Comparison of ENCODE assay signal across 1 cellular context in the genomic region with DNA sequence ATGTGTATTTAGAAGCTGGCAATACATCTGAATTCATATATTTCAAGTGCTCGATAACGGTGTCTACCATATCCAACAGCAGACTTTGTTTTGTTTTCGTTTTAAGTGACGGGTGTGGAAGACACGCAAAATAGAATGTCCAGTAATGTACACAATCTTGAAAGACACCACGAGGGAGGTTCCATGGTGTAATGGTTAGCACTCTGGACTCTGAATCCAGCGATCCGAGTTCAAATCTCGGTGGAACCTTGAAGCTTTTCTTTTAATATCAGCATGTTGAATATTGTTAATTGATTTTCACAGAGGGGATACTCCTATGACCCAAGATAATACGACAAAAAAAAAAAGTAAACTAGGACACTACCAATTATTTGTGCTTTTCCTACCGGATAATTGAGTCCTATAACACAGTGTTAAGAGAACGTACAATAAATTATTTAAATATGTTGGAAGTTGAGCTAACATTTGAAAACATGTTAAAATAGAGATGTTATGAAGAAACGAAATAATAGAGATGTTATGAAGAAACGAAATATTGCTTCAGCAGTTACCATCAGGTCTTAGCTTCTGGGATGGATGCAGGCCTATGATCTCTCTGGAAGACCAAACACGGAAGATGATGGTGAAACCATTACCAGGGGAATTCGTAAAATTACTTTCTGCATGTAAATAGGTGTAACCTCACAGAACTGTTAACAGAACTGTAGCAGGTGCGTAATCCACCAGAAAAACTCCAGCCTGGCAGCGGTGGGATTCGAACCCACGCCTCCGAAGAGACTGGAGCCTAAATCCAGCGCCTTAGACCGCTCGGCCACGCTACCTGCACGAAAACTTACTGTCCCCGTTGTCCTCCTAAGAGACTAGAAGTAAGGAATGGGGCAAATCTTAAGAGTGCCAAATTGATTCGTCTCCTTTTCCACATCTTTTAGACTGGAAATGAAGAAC.
TF ChIP-seq lines count a peak whose summit lies in the region.

No MANE protein-coding gene starts in this region.

TF ChIP-seq in K562, 482 proteins besides CTCF, POLR2A, EP300 and RAD21 (continued from another document and continues in another):
- TF ChIP-seq L3MBTL2 (IDR thresholded peaks at IDR 0.05) (no peak; the same call in 1 of the 2 replicates), NFXL1 (CRISPR knock-in tag; IDR thresholded peaks at IDR 0.05) (no peak), RB1 (IDR thresholded peaks at IDR 0.05; ENCODE audit: low read depth) (peak; percentile 29), LCOR (CRISPR knock-in tag; IDR thresholded peaks at IDR 0.05) (no peak; the same call in 1 of the 2 replicates), ZNF76 (CRISPR knock-in tag; IDR thresholded peaks at IDR 0.05; ENCODE audit: borderline replicate concordance) (no peak), KLF1 (tag; IDR thresholded peaks at IDR 0.05) (no peak), KDM4B (IDR thresholded peaks at IDR 0.05; ENCODE audit: borderline replicate concordance in 2 of 2, low read depth in 1 of 2) (no peak), KAT2B (IDR thresholded peaks at IDR 0.05; ENCODE audit: low read depth, low read length) (no peak), TSC22D4 (tag; IDR thresholded peaks at IDR 0.05) (no peak), ZNF224 (CRISPR knock-in tag; IDR thresholded peaks at IDR 0.05) (no peak), TAF7 (tag; IDR thresholded peaks at IDR 0.05) (no peak), CEBPB (tag; IDR thresholded peaks at IDR 0.05) (peak; percentile 65), ZNF354B (CRISPR knock-in tag; IDR thresholded peaks at IDR 0.05) (no peak), JUND (IDR thresholded peaks at IDR 0.05; ENCODE audit: borderline replicate concordance, low read depth, low read length) (peak; percentile 63), JUND (tag; IDR thresholded peaks at IDR 0.05; ENCODE audit: borderline replicate concordance, low read depth, low read length) (no peak; the same call in 2 of the 3 replicates), LARP7 (IDR thresholded peaks at IDR 0.05) (no peak), ZNF239 (CRISPR knock-in tag; IDR thresholded peaks at IDR 0.05) (no peak), ELF2 (CRISPR knock-in tag; IDR thresholded peaks at IDR 0.05) (no peak), EGR1 (conservative IDR thresholded peaks at IDR 0.05) (no peak), MTA3 (IDR thresholded peaks at IDR 0.05; ENCODE audit: borderline replicate concordance) (peak; percentile 13; the same call in 1 of the 2 replicates), BACH1 (tag; IDR thresholded peaks at IDR 0.05) (no peak), ATF6 (CRISPR knock-in tag; IDR thresholded peaks at IDR 0.05) (no peak), CXXC5 (CRISPR knock-in tag; IDR thresholded peaks at IDR 0.05) (peak; percentile 25), MTA1 (IDR thresholded peaks at IDR 0.05; ENCODE audit: borderline replicate concordance) (peak; percentile 31; the same call in 1 of the 2 replicates), NR2C1 (IDR thresholded peaks at IDR 0.05) (no peak), NR2C1 (tag; IDR thresholded peaks at IDR 0.05) (no peak), ZNF444 (CRISPR knock-in tag; IDR thresholded peaks at IDR 0.05) (no peak), ZNF449 (CRISPR knock-in tag; IDR thresholded peaks at IDR 0.05) (no peak), SMC3 (conservative IDR thresholded peaks at IDR 0.05; ENCODE audit: insufficient read depth, low read depth, low read length) (no peak), RFX1 (IDR thresholded peaks at IDR 0.05) (no peak), NCOR1 (IDR thresholded peaks at IDR 0.05) (no peak), ZNF274 (IDR thresholded peaks at IDR 0.05; ENCODE audit: borderline replicate concordance, low read depth, low read length) (peak; percentile 73; the same call in 1 of the 2 replicates), BRD9 (IDR thresholded peaks at IDR 0.05; ENCODE audit: low read depth, partially characterized antibody) (peak; percentile 94)
- TF ChIP-seq, protein P1, sequence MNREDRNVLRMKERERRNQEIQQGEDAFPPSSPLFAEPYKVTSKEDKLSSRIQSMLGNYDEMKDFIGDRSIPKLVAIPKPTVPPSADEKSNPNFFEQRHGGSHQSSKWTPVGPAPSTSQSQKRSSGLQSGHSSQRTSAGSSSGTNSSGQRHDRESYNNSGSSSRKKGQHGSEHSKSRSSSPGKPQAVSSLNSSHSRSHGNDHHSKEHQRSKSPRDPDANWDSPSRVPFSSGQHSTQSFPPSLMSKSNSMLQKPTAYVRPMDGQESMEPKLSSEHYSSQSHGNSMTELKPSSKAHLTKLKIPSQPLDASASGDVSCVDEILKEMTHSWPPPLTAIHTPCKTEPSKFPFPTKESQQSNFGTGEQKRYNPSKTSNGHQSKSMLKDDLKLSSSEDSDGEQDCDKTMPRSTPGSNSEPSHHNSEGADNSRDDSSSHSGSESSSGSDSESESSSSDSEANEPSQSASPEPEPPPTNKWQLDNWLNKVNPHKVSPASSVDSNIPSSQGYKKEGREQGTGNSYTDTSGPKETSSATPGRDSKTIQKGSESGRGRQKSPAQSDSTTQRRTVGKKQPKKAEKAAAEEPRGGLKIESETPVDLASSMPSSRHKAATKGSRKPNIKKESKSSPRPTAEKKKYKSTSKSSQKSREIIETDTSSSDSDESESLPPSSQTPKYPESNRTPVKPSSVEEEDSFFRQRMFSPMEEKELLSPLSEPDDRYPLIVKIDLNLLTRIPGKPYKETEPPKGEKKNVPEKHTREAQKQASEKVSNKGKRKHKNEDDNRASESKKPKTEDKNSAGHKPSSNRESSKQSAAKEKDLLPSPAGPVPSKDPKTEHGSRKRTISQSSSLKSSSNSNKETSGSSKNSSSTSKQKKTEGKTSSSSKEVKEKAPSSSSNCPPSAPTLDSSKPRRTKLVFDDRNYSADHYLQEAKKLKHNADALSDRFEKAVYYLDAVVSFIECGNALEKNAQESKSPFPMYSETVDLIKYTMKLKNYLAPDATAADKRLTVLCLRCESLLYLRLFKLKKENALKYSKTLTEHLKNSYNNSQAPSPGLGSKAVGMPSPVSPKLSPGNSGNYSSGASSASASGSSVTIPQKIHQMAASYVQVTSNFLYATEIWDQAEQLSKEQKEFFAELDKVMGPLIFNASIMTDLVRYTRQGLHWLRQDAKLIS (CRISPR knock-in tag; IDR thresholded peaks at IDR 0.05): peak; percentile 72; the same call in 1 of the 2 replicates
- TF ChIP-seq, protein P2, sequence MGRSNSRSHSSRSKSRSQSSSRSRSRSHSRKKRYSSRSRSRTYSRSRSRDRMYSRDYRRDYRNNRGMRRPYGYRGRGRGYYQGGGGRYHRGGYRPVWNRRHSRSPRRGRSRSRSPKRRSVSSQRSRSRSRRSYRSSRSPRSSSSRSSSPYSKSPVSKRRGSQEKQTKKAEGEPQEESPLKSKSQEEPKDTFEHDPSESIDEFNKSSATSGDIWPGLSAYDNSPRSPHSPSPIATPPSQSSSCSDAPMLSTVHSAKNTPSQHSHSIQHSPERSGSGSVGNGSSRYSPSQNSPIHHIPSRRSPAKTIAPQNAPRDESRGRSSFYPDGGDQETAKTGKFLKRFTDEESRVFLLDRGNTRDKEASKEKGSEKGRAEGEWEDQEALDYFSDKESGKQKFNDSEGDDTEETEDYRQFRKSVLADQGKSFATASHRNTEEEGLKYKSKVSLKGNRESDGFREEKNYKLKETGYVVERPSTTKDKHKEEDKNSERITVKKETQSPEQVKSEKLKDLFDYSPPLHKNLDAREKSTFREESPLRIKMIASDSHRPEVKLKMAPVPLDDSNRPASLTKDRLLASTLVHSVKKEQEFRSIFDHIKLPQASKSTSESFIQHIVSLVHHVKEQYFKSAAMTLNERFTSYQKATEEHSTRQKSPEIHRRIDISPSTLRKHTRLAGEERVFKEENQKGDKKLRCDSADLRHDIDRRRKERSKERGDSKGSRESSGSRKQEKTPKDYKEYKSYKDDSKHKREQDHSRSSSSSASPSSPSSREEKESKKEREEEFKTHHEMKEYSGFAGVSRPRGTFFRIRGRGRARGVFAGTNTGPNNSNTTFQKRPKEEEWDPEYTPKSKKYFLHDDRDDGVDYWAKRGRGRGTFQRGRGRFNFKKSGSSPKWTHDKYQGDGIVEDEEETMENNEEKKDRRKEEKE (IDR thresholded peaks at IDR 0.05; ENCODE audit: borderline replicate concordance in 1 of 2, control insufficient read depth in 1 of 2, low read depth in 2 of 2, low read length in 1 of 2): 0 out of 4 replicates have a peak, but pooled peaks of 1 of the 2 experiments have one; percentile 34
- TF ChIP-seq, protein P3, sequence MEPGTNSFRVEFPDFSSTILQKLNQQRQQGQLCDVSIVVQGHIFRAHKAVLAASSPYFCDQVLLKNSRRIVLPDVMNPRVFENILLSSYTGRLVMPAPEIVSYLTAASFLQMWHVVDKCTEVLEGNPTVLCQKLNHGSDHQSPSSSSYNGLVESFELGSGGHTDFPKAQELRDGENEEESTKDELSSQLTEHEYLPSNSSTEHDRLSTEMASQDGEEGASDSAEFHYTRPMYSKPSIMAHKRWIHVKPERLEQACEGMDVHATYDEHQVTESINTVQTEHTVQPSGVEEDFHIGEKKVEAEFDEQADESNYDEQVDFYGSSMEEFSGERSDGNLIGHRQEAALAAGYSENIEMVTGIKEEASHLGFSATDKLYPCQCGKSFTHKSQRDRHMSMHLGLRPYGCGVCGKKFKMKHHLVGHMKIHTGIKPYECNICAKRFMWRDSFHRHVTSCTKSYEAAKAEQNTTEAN (CRISPR knock-in tag; IDR thresholded peaks at IDR 0.05): no peak
- TF ChIP-seq, protein P4, sequence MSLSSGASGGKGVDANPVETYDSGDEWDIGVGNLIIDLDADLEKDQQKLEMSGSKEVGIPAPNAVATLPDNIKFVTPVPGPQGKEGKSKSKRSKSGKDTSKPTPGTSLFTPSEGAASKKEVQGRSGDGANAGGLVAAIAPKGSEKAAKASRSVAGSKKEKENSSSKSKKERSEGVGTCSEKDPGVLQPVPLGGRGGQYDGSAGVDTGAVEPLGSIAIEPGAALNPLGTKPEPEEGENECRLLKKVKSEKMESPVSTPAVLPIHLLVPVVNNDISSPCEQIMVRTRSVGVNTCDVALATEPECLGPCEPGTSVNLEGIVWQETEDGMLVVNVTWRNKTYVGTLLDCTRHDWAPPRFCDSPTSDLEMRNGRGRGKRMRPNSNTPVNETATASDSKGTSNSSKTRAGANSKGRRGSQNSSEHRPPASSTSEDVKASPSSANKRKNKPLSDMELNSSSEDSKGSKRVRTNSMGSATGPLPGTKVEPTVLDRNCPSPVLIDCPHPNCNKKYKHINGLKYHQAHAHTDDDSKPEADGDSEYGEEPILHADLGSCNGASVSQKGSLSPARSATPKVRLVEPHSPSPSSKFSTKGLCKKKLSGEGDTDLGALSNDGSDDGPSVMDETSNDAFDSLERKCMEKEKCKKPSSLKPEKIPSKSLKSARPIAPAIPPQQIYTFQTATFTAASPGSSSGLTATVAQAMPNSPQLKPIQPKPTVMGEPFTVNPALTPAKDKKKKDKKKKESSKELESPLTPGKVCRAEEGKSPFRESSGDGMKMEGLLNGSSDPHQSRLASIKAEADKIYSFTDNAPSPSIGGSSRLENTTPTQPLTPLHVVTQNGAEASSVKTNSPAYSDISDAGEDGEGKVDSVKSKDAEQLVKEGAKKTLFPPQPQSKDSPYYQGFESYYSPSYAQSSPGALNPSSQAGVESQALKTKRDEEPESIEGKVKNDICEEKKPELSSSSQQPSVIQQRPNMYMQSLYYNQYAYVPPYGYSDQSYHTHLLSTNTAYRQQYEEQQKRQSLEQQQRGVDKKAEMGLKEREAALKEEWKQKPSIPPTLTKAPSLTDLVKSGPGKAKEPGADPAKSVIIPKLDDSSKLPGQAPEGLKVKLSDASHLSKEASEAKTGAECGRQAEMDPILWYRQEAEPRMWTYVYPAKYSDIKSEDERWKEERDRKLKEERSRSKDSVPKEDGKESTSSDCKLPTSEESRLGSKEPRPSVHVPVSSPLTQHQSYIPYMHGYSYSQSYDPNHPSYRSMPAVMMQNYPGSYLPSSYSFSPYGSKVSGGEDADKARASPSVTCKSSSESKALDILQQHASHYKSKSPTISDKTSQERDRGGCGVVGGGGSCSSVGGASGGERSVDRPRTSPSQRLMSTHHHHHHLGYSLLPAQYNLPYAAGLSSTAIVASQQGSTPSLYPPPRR (CRISPR knock-in tag; IDR thresholded peaks at IDR 0.05; ENCODE audit: borderline replicate concordance): no peak
- TF ChIP-seq, protein P5, sequence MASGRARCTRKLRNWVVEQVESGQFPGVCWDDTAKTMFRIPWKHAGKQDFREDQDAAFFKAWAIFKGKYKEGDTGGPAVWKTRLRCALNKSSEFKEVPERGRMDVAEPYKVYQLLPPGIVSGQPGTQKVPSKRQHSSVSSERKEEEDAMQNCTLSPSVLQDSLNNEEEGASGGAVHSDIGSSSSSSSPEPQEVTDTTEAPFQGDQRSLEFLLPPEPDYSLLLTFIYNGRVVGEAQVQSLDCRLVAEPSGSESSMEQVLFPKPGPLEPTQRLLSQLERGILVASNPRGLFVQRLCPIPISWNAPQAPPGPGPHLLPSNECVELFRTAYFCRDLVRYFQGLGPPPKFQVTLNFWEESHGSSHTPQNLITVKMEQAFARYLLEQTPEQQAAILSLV (tag; IDR thresholded peaks at IDR 0.05): no peak
- TF ChIP-seq, protein P6, sequence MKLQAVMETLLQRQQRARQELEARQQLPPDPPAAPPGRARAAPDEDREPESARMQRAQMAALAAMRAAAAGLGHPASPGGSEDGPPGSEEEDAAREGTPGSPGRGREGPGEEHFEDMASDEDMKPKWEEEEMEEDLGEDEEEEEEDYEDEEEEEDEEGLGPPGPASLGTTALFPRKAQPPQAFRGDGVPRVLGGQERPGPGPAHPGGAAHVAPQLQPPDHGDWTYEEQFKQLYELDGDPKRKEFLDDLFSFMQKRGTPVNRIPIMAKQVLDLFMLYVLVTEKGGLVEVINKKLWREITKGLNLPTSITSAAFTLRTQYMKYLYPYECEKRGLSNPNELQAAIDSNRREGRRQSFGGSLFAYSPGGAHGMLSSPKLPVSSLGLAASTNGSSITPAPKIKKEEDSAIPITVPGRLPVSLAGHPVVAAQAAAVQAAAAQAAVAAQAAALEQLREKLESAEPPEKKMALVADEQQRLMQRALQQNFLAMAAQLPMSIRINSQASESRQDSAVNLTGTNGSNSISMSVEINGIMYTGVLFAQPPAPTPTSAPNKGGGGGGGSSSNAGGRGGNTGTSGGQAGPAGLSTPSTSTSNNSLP (IDR thresholded peaks at IDR 0.05; ENCODE audit: borderline replicate concordance, low read depth, low read length): 0 out of 2 replicates have a peak, but pooled peaks have one; percentile 62
